In the genomic region with DNA sequence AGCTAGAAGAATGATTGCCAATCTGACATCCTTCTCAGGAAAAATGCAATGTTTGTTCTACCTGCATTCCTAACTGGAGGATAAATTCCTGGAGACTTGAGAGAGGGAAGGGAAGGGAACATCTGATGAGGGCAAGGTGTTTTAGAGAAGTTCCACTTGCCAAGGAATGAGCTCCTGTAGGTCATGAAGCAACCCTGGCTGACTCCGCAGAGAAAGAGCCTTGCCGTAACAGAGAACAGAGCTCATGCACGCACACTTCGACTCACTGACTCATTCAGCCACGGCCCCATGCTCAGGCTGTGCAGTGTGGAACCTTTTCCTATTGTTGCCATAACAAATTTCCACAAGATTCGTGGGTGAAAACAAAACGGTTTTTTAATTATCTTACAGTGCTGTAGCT, we compare ENCODE assay signal across 19 cellular contexts. TPM values are rescaled to one million over a fixed set of nuclear protein-coding genes. Genes with fewer than 3 reads are reported as not detected.
"Had no signal": no experiment of that assay in that cellular context is flagged by ENCODE, and none has a peak within 500 bp of the region (broad histone marks: within the 10 kb centered on the region; RNA-seq: fewer than 3 reads in every experiment).

No MANE protein-coding gene starts in this region.

RNA-seq across cellular contexts. Expression of a gene that starts 9.3 kb away (rescaled TPM):
- total RNA-seq: kidney epithelial cell; left ventricle myocardium superior; lung microvascular endothelial cell; mucosa of gallbladder; naive thymus-derived CD8-positive, alpha-beta T cell; neural crest cell; occipital lobe; ovary; progenitor cell of endocrine pancreas; pulmonary artery endothelial cell; renal cortical epithelial cell; right atrium auricular region; skeletal muscle tissue; smooth muscle cell; temporal lobe; tibial nerve; urinary bladder; vagina had no signal

RNA-seq across cellular contexts. Expression of a gene that starts 24.5 kb away (rescaled TPM):
- total RNA-seq: kidney epithelial cell; left ventricle myocardium superior; lung microvascular endothelial cell; mucosa of gallbladder; naive thymus-derived CD8-positive, alpha-beta T cell; neural crest cell; occipital lobe; ovary; progenitor cell of endocrine pancreas; pulmonary artery endothelial cell; renal cortical epithelial cell; right atrium auricular region; skeletal muscle tissue; smooth muscle cell; temporal lobe; tibial nerve; urinary bladder; vagina had no signal

RNA-seq across cellular contexts. Expression of a gene that starts 37.4 kb away (rescaled TPM):
- total RNA-seq: kidney epithelial cell, left ventricle myocardium superior, lung microvascular endothelial cell, mucosa of gallbladder, neural crest cell, occipital lobe, ovary, progenitor cell of endocrine pancreas, pulmonary artery endothelial cell, renal cortical epithelial cell, right atrium auricular region, skeletal muscle tissue, smooth muscle cell, temporal lobe, urinary bladder, vagina had no signal

RNA-seq across cellular contexts. Expression of a gene that starts 40.6 kb away (rescaled TPM):
- total RNA-seq: kidney epithelial cell, left ventricle myocardium superior, lung microvascular endothelial cell, mucosa of gallbladder, neural crest cell, occipital lobe, ovary, progenitor cell of endocrine pancreas, pulmonary artery endothelial cell, renal cortical epithelial cell, right atrium auricular region, right lobe of liver, skeletal muscle tissue, smooth muscle cell, temporal lobe, tibial nerve, urinary bladder, vagina had no signal

RNA-seq across cellular contexts. Expression of a gene that starts 53.6 kb away (rescaled TPM):
- total RNA-seq: kidney epithelial cell; left ventricle myocardium superior; lung microvascular endothelial cell; mucosa of gallbladder; naive thymus-derived CD8-positive, alpha-beta T cell; neural crest cell; occipital lobe; ovary; progenitor cell of endocrine pancreas; pulmonary artery endothelial cell; renal cortical epithelial cell; right atrium auricular region; skeletal muscle tissue; smooth muscle cell; temporal lobe; tibial nerve; urinary bladder; vagina had no signal
